31 cellular contexts compared by ENCODE assay signal in genomic region chr17:28125530-28126382, GRCh38.
DNase-seq lines count a peak whose midpoint lies in the region; ATAC-seq, FAIRE-seq and TF ChIP-seq lines count a peak whose summit lies in the region.
"Had no signal": no experiment of that assay in that cellular context is flagged by ENCODE, and none has a peak within 500 bp of the region (broad histone marks: within the 10 kb centered on the region; RNA-seq: fewer than 3 reads in every experiment).

No MANE protein-coding gene starts in this region.

- in situ Hi-C loops in GM23248 (cut with MboI), result no loop called here

- H3K9ac ChIP-seq in kidney (ENCODE audit: low read length in 2 of 2) (peak overlapping the region in 1 of 2 donors; percentile 41), GM23248 (no peak overlapping the region)

- H3K4me3 Mint-ChIP-seq in Caco-2 (ENCODE audit: unreplicated experiment), result peak overlapping the region; percentile 46
- H3K4me3 Mint-ChIP-seq in nephron, result no peak overlapping the region
- H3K4me3 Mint-ChIP-seq: activated B cell treated with CpG ODN at 0.5 μM for 24 hours; activated T-cell treated with anti-CD3 and anti-CD28 coated beads, Interleukin-2, amount 50 U/mL, for 72 hours; CD4-positive, CD25-positive, alpha-beta regulatory T cell; central memory CD8-positive, alpha-beta T cell; dendritic cell treated with granulocyte-macrophage colony-stimulating factor and Interleukin-4, amounts not matched to agents 40 ng/mL and 50 ng/mL, for 4 days; endodermal cell; natural killer cell had no signal

- CTCF ChIA-PET in Caco-2 (lab: Charles Lee), result no interaction called here

- peaks cover 14% of the 10 kb centered on the region for H3K79me2 ChIP-seq in GM23248 (ENCODE audit: insufficient read depth)

- no peaks in the 10 kb centered on the region for H3K9me2 ChIP-seq in GM23248 (ENCODE audit: insufficient read depth)

- POLR2A ChIA-PET in Caco-2 (lab: Charles Lee), result interaction anchor here (0.5 kb wide), 1 partner anchor 11 kb away, joined by 3 read pairs; no protein-coding TSS in a partner anchor

- H3F3A ChIP-seq in GM23248 (ENCODE audit: insufficient read depth), result peaks cover 7% of the 10 kb centered on the region; the same call in 1 of the 2 replicates

- H3K4me3 ChIP-seq in Caco-2 (ENCODE audit: low read depth, low read length), result no peak overlapping the region
- peak overlapping the region in 1 of 2 donors; percentile 30 for H3K4me3 ChIP-seq in kidney (ENCODE audit: low read length in 2 of 2)
- H3K4me3 ChIP-seq in GM23248, result no peak overlapping the region
- H3K4me3 ChIP-seq: GM12878, lung, SJCRH30, upper lobe of right lung had no signal

- H3K9me3 ChIP-seq in Caco-2 (no peaks in the 10 kb centered on the region), kidney (ENCODE audit: control insufficient read depth in 1 of 2, low read length in 2 of 2) (no peaks in the 10 kb centered on the region), GM23248 (ENCODE audit: low read depth) (no peaks in the 10 kb centered on the region)
- H3K9me3 ChIP-seq: SJCRH30, upper lobe of right lung had no signal

- BruUV-seq in Caco-2 (replicated peaks; lab: Mats Ljungman, UMichigan), result no TSS peak

- TF ChIP-seq CTCF in Caco-2 (IDR thresholded peaks at IDR 0.05; ENCODE audit: insufficient read depth in 1 of 2, low read depth in 1 of 2, low read length in 1 of 2, severe bottlenecking in 1 of 2, unreplicated experiment in 1 of 2) (no peak), kidney (IDR thresholded peaks at IDR 0.05; ENCODE audit: borderline replicate concordance, extremely low read depth, insufficient read depth) (no peak), nephron (IDR thresholded peaks at IDR 0.05; ENCODE audit: unreplicated experiment in 3 of 3) (no peak)

- H3K27me3 ChIP-seq in Caco-2 (replicated peaks; ENCODE audit: control insufficient read depth, insufficient read depth, low read length), result no peaks in the 10 kb centered on the region
- no peaks in the 10 kb centered on the region for H3K27me3 ChIP-seq in GM23248 (replicated peaks; ENCODE audit: insufficient read depth)
- H3K27me3 ChIP-seq: SJCRH30, upper lobe of right lung had no signal

- FAIRE-seq in kidney (lab: Jason Lieb, UNC), result no peak
- FAIRE-seq: A204.1, GM12878 had no signal

- H3K27ac Mint-ChIP-seq in Caco-2 (ENCODE audit: unreplicated experiment) (no peak overlapping the region), nephron (peak overlapping the region; percentile 28 to 95 (median 93))
- H3K27ac Mint-ChIP-seq: activated B cell treated with CpG ODN at 0.5 μM for 24 hours; activated T-cell treated with anti-CD3 and anti-CD28 coated beads, Interleukin-2, amount 50 U/mL, for 72 hours; CD4-positive, CD25-positive, alpha-beta regulatory T cell; dendritic cell treated with granulocyte-macrophage colony-stimulating factor and Interleukin-4, amounts not matched to agents 40 ng/mL and 50 ng/mL, for 4 days; endodermal cell; natural killer cell had no signal

- peak in 1 of 2 experiments; percentile 55 for DNase-seq in Caco-2
- DNase-seq in NOMO-1 (lab: John Stamatoyannopoulos, UW; ENCODE audit: unreplicated experiment in 2 of 2), result peak; percentile 12 to 15
- no peak for DNase-seq in kidney
- DNase-seq in activated CD4-positive, alpha-beta T cell treated with anti-CD3 and anti-CD28 coated beads, Interleukin-2, amount 50 U/mL, for 1 hour, result no peak
- no peak for DNase-seq in GM23248
- no peak for DNase-seq in stimulated activated CD4-positive, alpha-beta T cell treated with anti-CD3 and anti-CD28 coated beads, Interleukin-4, amount 100 ng/mL, for 24 hours
- DNase-seq: activated B cell treated with CpG ODN at 0.5 μM for 24 hours; activated CD4-positive, alpha-beta T cell treated with anti-CD3 and anti-CD28 coated beads, Interleukin-2, amount 50 U/mL, for 48 hours; activated T-cell treated with anti-CD3 and anti-CD28 coated beads, Interleukin-2, amount 50 U/mL, for 72 hours; AML-193; CD4-positive, CD25-positive, alpha-beta regulatory T cell; endodermal cell; islet precursor cell; natural killer cell; NCI-H2107; NCI-H446 treated with DMSO at 0.1 percent for 48 hours; NCI-H82; occipital lobe; RPMI8226; SJCRH30; stimulated activated naive CD4-positive, alpha-beta T cell; T-helper 1 cell; upper lobe of right lung had no signal

- H3K9me3 Mint-ChIP-seq in Caco-2 (ENCODE audit: unreplicated experiment) (no peaks in the 10 kb centered on the region), nephron (no peaks in the 10 kb centered on the region)
- H3K9me3 Mint-ChIP-seq: activated B cell treated with CpG ODN at 0.5 μM for 24 hours; activated T-cell treated with anti-CD3 and anti-CD28 coated beads, Interleukin-2, amount 50 U/mL, for 72 hours; CD4-positive, CD25-positive, alpha-beta regulatory T cell; central memory CD8-positive, alpha-beta T cell; dendritic cell treated with granulocyte-macrophage colony-stimulating factor and Interleukin-4, amounts not matched to agents 40 ng/mL and 50 ng/mL, for 4 days; endodermal cell; natural killer cell had no signal

- H3K36me3 ChIP-seq in Caco-2 (ENCODE audit: control insufficient read depth, insufficient read depth, low read length) (no peaks in the 10 kb centered on the region), kidney (ENCODE audit: control insufficient read depth in 1 of 2, insufficient read depth in 2 of 2, low read length in 2 of 2) (no peaks in the 10 kb centered on the region), GM23248 (ENCODE audit: low read depth) (0 out of 2 replicates have a peak, but pooled peaks cover 9% of the 10 kb centered on the region)
- H3K36me3 ChIP-seq: upper lobe of right lung had no signal

- H3K4me2 ChIP-seq in GM23248 (ENCODE audit: unreplicated experiment), result no peak overlapping the region

- 96 to 99% methylated on average over 4 of the region's 4 CpGs for WGBS in GM23248 (ENCODE audit: low coverage in 1 of 2, low lambda C conversion rate in 2 of 2, missing lambda C conversion rate in 2 of 2), 2 experiments

- H3K27ac ChIP-seq in kidney (ENCODE audit: low read depth in 2 of 2, low read length in 2 of 2), result peak overlapping the region; percentile 46 to 49
- no peak overlapping the region for H3K27ac ChIP-seq in GM23248
- H3K27ac ChIP-seq: SJCRH30, upper lobe of right lung had no signal

- intact Hi-C loops in Caco-2 (cut with micrococcal nuclease; ENCODE audit: unreplicated experiment), result loop anchor here (1.0 kb wide), 2 partner anchors 8 to 84 kb away; no protein-coding TSS in a partner anchor
- intact Hi-C loops in kidney (cut with DNase I), result no loop called here

- H3K27me3 Mint-ChIP-seq in Caco-2 (ENCODE audit: insufficient read depth, unreplicated experiment) (no peaks in the 10 kb centered on the region), nephron (ENCODE audit: low read depth) (no peaks in the 10 kb centered on the region)
- H3K27me3 Mint-ChIP-seq: activated B cell treated with CpG ODN at 0.5 μM for 24 hours; CD4-positive, CD25-positive, alpha-beta regulatory T cell; central memory CD8-positive, alpha-beta T cell; dendritic cell treated with granulocyte-macrophage colony-stimulating factor and Interleukin-4, amounts not matched to agents 40 ng/mL and 50 ng/mL, for 4 days had no signal

- no peak overlapping the region for H2AFZ ChIP-seq in GM23248

- H4K20me1 ChIP-seq in GM23248 (ENCODE audit: insufficient read depth), result no peaks in the 10 kb centered on the region

- H3K36me3 Mint-ChIP-seq in Caco-2 (ENCODE audit: insufficient read depth, unreplicated experiment) (peaks cover 19% of the 10 kb centered on the region), nephron (ENCODE audit: low read depth) (peaks cover 20% of the 10 kb centered on the region)

- H3K4me1 Mint-ChIP-seq in Caco-2 (ENCODE audit: low read depth, unreplicated experiment), result peaks cover 43% of the 10 kb centered on the region
- peaks cover 28% of the 10 kb centered on the region for H3K4me1 Mint-ChIP-seq in nephron
- H3K4me1 Mint-ChIP-seq: activated B cell treated with CpG ODN at 0.5 μM for 24 hours; central memory CD8-positive, alpha-beta T cell; endodermal cell had no signal

- no peak for ATAC-seq in HG03342 (IDR thresholded peaks at IDR 0.05; ENCODE audit: unreplicated experiment)
- ATAC-seq: activated T-cell treated with anti-CD3 and anti-CD28 coated beads, Interleukin-2, amount 50 U/mL, for 72 hours; GM12878; HCT116; natural killer cell; upper lobe of right lung had no signal

- H3K4me1 ChIP-seq in Caco-2 (peaks cover 30% of the 10 kb centered on the region), kidney (ENCODE audit: control insufficient read depth in 1 of 2, insufficient read depth in 1 of 2, low read depth in 1 of 2, low read length in 2 of 2) (peaks cover 3 to 19% of the 10 kb centered on the region in 2 donors), GM23248 (ENCODE audit: insufficient read depth) (no peaks in the 10 kb centered on the region)
- H3K4me1 ChIP-seq: SJCRH30, upper lobe of right lung had no signal

Comparison
In these comparisons a context has a peak if more than half of its experiments do, and no peak if none do; other contexts are left out.
1. DNase-seq: peak in NOMO-1 (2 of 2); none in kidney (single experiment), activated CD4-positive, alpha-beta T cell treated with anti-CD3 and anti-CD28 coated beads, Interleukin-2, amount 50 U/mL, for 1 hour (single experiment), GM23248 (single experiment) and stimulated activated CD4-positive, alpha-beta T cell treated with anti-CD3 and anti-CD28 coated beads, Interleukin-4, amount 100 ng/mL, for 24 hours (single experiment).